8 cellular contexts compared by ENCODE assay signal in genomic region chr10:26857991-26858706, GRCh38. TPM values are rescaled to one million over a fixed set of nuclear protein-coding genes. Genes with fewer than 3 reads are reported as not detected.
DNase-seq lines count a peak whose midpoint lies in the region; ATAC-seq and TF ChIP-seq lines count a peak whose summit lies in the region.

No MANE protein-coding gene starts in this region.

- no peaks in the 10 kb centered on the region for H3K9me3 Mint-ChIP-seq in type B pancreatic cell

- H3K36me3 Mint-ChIP-seq in type B pancreatic cell = peaks cover 4% of the 10 kb centered on the region

- peaks cover 3% of the 10 kb centered on the region for H3K27me3 Mint-ChIP-seq in type B pancreatic cell

- ATAC-seq in GM21717 (IDR thresholded peaks at IDR 0.05; ENCODE audit: unreplicated experiment) = peak; percentile 21

- peak overlapping the region; percentile 95 for H3K4me3 ChIP-seq in GM12865 (ENCODE audit: low read depth, low read length)
- peak overlapping the region; percentile 87 for H3K4me3 ChIP-seq in fibroblast of villous mesenchyme (ENCODE audit: low read depth, low read length)

- TF ChIP-seq CTCF in GM12865 (IDR thresholded peaks at IDR 0.05; ENCODE audit: insufficient read depth, low read depth, low read length, missing control alignments) = no peak
- no peak for TF ChIP-seq CTCF in fibroblast of villous mesenchyme (IDR thresholded peaks at IDR 0.05; ENCODE audit: insufficient read depth, low read depth, low read length)
- TF ChIP-seq CTCF in type B pancreatic cell (conservative IDR thresholded peaks at IDR 0.05) = no peak

- H3K4me3 Mint-ChIP-seq in type B pancreatic cell = peak overlapping the region; percentile 100

- DNase-seq in GM12865 (ENCODE audit: low read depth) = peak; percentile 74
- DNase-seq in OCI-M1 (lab: John Stamatoyannopoulos, UW) = peak; percentile 38
- DNase-seq in fibroblast of villous mesenchyme (ENCODE audit: low read depth) = no peak
- no peak for DNase-seq in type B pancreatic cell (ENCODE audit: extremely low spot score, unreplicated experiment)
- no peak for DNase-seq in HuH-7.5 (ENCODE audit: low spot score)
- no peak for DNase-seq in DMS79 (lab: John Stamatoyannopoulos, UW)
- no peak for DNase-seq in stimulated activated CD4-positive, alpha-beta T cell treated with anti-CD3 and anti-CD28 coated beads, Interleukin-2, amount 100 ng/mL, for 48 hours

- H3K27ac Mint-ChIP-seq in type B pancreatic cell = peak overlapping the region; percentile 100

- H3K4me1 Mint-ChIP-seq in type B pancreatic cell (ENCODE audit: unreplicated experiment) = peaks cover 27% of the 10 kb centered on the region

RNA-seq across cellular contexts. Expression of gene ABI1, which starts 2.6 kb away (rescaled TPM):
- total RNA-seq in fibroblast of villous mesenchyme (38.7 and 57.9 TPM in 2 replicates), type B pancreatic cell (ENCODE audit: low replicate concordance) (45.5 and 53.2 TPM in 2 replicates)

Comparison
In these comparisons a context has a peak if more than half of its experiments do, and no peak if none do; other contexts are left out.
1. DNase-seq: peak in GM12865 (single experiment) and OCI-M1 (single experiment); none in fibroblast of villous mesenchyme (single experiment), type B pancreatic cell (single experiment), HuH-7.5 (single experiment), DMS79 (single experiment) and stimulated activated CD4-positive, alpha-beta T cell treated with anti-CD3 and anti-CD28 coated beads, Interleukin-2, amount 100 ng/mL, for 48 hours (0 of 2).